In the genomic region with DNA sequence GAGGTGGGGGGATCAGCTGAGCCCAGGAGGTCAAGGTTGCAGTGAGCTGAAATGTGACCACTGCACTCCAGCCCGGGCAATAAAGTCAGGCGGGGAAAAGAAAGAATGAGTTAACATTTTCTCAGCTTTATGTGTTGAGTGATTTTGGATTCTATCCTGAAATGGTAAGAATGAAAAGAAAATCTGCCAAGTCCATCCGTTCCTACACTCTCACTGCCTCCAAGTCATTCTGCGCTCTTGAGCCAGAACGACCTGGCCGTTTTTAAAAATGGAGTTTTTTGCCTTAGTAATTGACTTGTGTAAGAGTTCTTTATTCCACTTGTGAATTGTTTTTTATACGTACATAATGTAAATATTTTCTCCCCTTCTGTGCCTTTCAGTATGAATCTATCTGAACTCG, we compare ENCODE assay signal across 21 cellular contexts.
"Had no signal": no experiment of that assay in that cellular context is flagged by ENCODE, and none has a peak within 500 bp of the region (broad histone marks: within the 10 kb centered on the region; RNA-seq: fewer than 3 reads in every experiment).

No MANE protein-coding gene starts in this region.

- H3K4me2 ChIP-seq: smooth muscle cell had no signal

- H3K4me3 ChIP-seq: coronary artery, heart right ventricle, mucosa of descending colon, sigmoid colon, smooth muscle cell, testis, uterus had no signal

- ATAC-seq: activated naive CD4-positive, alpha-beta T cell treated with anti-CD3 and anti-CD28 coated beads, Interleukin-2, amount 50 U/mL, for 72 hours; heart right ventricle; left colon; mucosa of descending colon; stimulated activated memory B cell treated with anti-CD40 and anti-IgM and Interleukin-4, amounts not matched to agents 10 μg/mL and 1 μg/mL and 100 μg/mL, for 72 hours had no signal

- H3K4me3 Mint-ChIP-seq: stimulated activated memory B cell treated with anti-CD40 and anti-IgM and Interleukin-4, amounts not matched to agents 10 μg/mL and 1 μg/mL and 100 μg/mL, for 72 hours had no signal

- H3K36me3 ChIP-seq: uterus had no signal

- H3K27ac ChIP-seq: coronary artery, epithelial cell of prostate, heart right ventricle, sigmoid colon, uterus had no signal

- H3K27me3 ChIP-seq: heart right ventricle, sigmoid colon, testis, uterus had no signal

- H3K9me3 Mint-ChIP-seq: activated naive CD4-positive, alpha-beta T cell treated with anti-CD3 and anti-CD28 coated beads, Interleukin-2, amount 50 U/mL, for 72 hours; stimulated activated memory B cell treated with anti-CD40 and anti-IgM and Interleukin-4, amounts not matched to agents 10 μg/mL and 1 μg/mL and 100 μg/mL, for 72 hours had no signal

- H3K4me1 ChIP-seq: sigmoid colon, uterus had no signal

- DNase-seq: activated CD4-positive, alpha-beta T cell treated with anti-CD3 and anti-CD28 coated beads for 1 hour; amygdala; cerebellar nuclear complex; foreskin fibroblast; heart right ventricle; left colon; mesendoderm; mucosa of descending colon; retina; sigmoid colon; stimulated activated CD4-positive, alpha-beta T cell treated with anti-CD3 and anti-CD28 coated beads, Interleukin-15, amount 100 ng/mL, for 24 hours; SW 1271; testis; trophoblast cell; uterus had no signal

- H3K9me3 ChIP-seq: heart right ventricle, mucosa of descending colon, sigmoid colon, testis, uterus had no signal

- H3K27ac Mint-ChIP-seq: stimulated activated memory B cell treated with anti-CD40 and anti-IgM and Interleukin-4, amounts not matched to agents 10 μg/mL and 1 μg/mL and 100 μg/mL, for 72 hours had no signal

- H3K27me3 Mint-ChIP-seq: progenitor cell of endocrine pancreas; stimulated activated memory B cell treated with anti-CD40 and anti-IgM and Interleukin-4, amounts not matched to agents 10 μg/mL and 1 μg/mL and 100 μg/mL, for 72 hours had no signal
